1 cellular context compared by ENCODE assay signal in the genomic region with DNA sequence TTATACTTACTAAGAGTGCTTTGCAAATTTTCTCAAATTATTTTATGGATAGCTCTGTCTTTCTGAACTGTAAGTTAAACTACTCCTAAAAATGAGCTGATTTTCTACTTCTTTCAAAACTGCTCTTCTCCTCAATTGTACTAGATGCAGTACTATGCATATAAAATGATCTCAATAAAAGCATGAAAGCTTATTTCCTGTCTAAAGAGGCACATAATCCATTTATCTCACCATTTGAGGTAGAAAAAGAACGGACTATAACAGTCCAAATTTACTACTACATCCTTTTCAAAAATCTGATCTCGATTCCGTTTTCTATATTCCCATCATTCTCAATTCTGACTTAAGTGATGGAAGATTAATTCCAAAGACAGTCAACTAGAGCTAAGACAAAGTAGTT.
TF ChIP-seq lines count a peak whose summit lies in the region.

No MANE protein-coding gene starts in this region.

TF ChIP-seq in HEK293, 187 proteins besides CTCF, POLR2A, EP300 and RAD21:
- TF ChIP-seq ZNF692 (tag by site-specific recombination; IDR thresholded peaks at IDR 0.05) = no peak
- TF ChIP-seq ZNF664 (tag by site-specific recombination; IDR thresholded peaks at IDR 0.05) = peak; percentile 83
TF ChIP-seq in HEK293: peak in this region for 1.
